ENCODE assay signal across 1 cellular context in genomic region chr2:222504714-222505113, GRCh38.
TF ChIP-seq lines count a peak whose summit lies in the region.

No MANE protein-coding gene starts in this region.

TF ChIP-seq in GM23338, 12 proteins besides CTCF, POLR2A, EP300 and RAD21 (continued from another document):
- TF ChIP-seq ZNF462 (CRISPR knock-in tag; IDR thresholded peaks at IDR 0.05) (no peak), POLR2AphosphoS5 (IDR thresholded peaks at IDR 0.05; ENCODE audit: low read depth) (no peak), REST (IDR thresholded peaks at IDR 0.05; ENCODE audit: unreplicated experiment) (no peak), JUNB (IDR thresholded peaks at IDR 0.05; ENCODE audit: unreplicated experiment) (no peak), EZH2 (IDR thresholded peaks at IDR 0.05; ENCODE audit: low read depth, unreplicated experiment) (no peak), ZNF114 (CRISPR knock-in tag; IDR thresholded peaks at IDR 0.05) (no peak)
